Comparison of ENCODE assay signal across 25 cellular contexts in the genomic region with DNA sequence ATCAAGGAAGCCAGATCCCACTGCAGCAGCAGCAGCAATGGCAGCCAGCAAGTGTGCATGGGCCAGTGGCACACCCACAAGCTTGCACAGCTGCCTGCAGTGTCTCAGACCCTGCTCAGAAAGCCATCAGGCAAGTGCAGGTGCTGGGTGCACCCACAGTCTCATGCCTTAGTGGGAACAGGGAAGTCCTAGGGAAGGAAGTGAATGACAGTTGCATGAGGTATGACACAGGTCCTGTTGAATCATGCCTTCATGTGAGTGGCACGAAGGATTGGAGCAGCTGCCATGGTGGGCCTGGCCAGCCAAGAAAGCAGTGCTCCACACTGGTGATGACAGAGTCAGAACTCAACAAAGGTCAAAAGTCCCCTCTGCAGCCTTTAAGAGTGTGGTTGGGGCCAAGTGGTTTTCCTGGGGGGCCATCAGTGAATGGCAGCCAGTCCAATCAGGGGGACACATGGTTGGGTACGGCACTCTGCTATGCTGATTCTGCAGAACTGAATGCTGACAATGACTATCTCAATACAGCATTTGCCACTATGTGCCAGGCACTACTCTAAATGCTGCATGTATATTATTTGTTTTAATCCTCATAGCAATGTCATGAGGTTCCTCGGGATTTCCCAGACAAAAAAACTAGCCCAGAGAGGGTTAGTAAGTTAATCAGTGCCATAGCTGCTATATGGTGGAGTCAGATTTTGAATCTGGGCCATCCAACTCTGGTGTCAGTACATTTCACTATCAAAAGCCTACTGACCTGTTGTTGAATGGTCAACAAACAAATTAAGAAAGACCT.
DNase-seq lines count a peak whose midpoint lies in the region; TF ChIP-seq lines count a peak whose summit lies in the region.
"Had no signal": no experiment of that assay in that cellular context is flagged by ENCODE, and none has a peak within 500 bp of the region (broad histone marks: within the 10 kb centered on the region; RNA-seq: fewer than 3 reads in every experiment).

No MANE protein-coding gene starts in this region.

- H3K23ac ChIP-seq in H9 (ENCODE audit: insufficient read length, low read depth, low read length): no peak overlapping the region

- no peak overlapping the region for H3K9ac ChIP-seq in H9 (ENCODE audit: extremely low read depth, insufficient read length, low read length)

- H3K18ac ChIP-seq in H9 (ENCODE audit: insufficient read length, low read depth, low read length): no peak overlapping the region

- TF ChIP-seq CTCF in retinal pigment epithelial cell (conservative IDR thresholded peaks at IDR 0.05; ENCODE audit: low read depth, low read length): no peak
- no peak for TF ChIP-seq CTCF in H9 (conservative IDR thresholded peaks at IDR 0.05)

- H3K56ac ChIP-seq in H9 (ENCODE audit: insufficient read length, low read depth, low read length): no peak overlapping the region

- no peak overlapping the region for H2BK20ac ChIP-seq in H9 (ENCODE audit: low read depth, low read length, poor library complexity, severe bottlenecking)

- H4K8ac ChIP-seq in H9 (replicated peaks; ENCODE audit: insufficient read length, low read depth, low read length): no peak overlapping the region

- H3K27ac ChIP-seq in epithelial cell of prostate: peak overlapping the region; percentile 100
- no peak overlapping the region for H3K27ac ChIP-seq in H9 (ENCODE audit: insufficient read length, low read depth, low read length)
- H3K27ac ChIP-seq: pancreas, right lobe of liver, tibial artery had no signal

- H2BK120ac ChIP-seq in H9 (ENCODE audit: low read depth, low read length, poor library complexity, severe bottlenecking): no peak overlapping the region

- H3K9me3 Mint-ChIP-seq in H9: peaks cover 9 to 16% of the 10 kb centered on the region in 2 experiments
- H3K9me3 Mint-ChIP-seq: activated CD4-positive, alpha-beta memory T cell treated with anti-CD3 and anti-CD28 coated beads, Interleukin-2, amount 10 ng/mL, durations not matched to agents 7 days and 5 days; activated naive CD8-positive, alpha-beta T cell treated with anti-CD3 and anti-CD28 coated beads, Interleukin-2, amount 50 U/mL, for 24 hours; CD8-positive, alpha-beta memory T cell; immature natural killer cell; nephron; stimulated activated naive CD8-positive, alpha-beta T cell treated with anti-CD3 and anti-CD28 coated beads, Interleukin-15, amount 100 ng/mL, for 72 hours; T-cell had no signal

- no peak overlapping the region for H3K4me3 ChIP-seq in retinal pigment epithelial cell (ENCODE audit: low read length)
- H3K4me3 ChIP-seq: pancreas, right lobe of liver, tibial artery had no signal

- no peak overlapping the region for H3K4ac ChIP-seq in H9 (ENCODE audit: low read depth, low read length)

- no peaks in the 10 kb centered on the region for H3K79me2 ChIP-seq in H9 (ENCODE audit: insufficient read depth, low read length)

- H3T11ph ChIP-seq in H9 (ENCODE audit: low read length): no peak overlapping the region

- no peak overlapping the region for H2BK12ac ChIP-seq in H9 (ENCODE audit: insufficient read length, low read depth, low read length)

- H4K5ac ChIP-seq in H9 (ENCODE audit: insufficient read length, low read depth, low read length): no peak overlapping the region

- H3K4me1 Mint-ChIP-seq in H9: peaks cover 51 to 60% of the 10 kb centered on the region in 2 experiments
- H3K4me1 Mint-ChIP-seq: immature natural killer cell had no signal

- no peak overlapping the region for H2AFZ ChIP-seq in H9 (ENCODE audit: low read length)

- no CpG with 5 or more reads among the region's 3 CpGs for WGBS in H9 (ENCODE audit: extremely low coverage, insufficient read length, low lambda C conversion rate)

- no peak overlapping the region for H2BK5ac ChIP-seq in H9 (ENCODE audit: insufficient read length, low read length)

- H3K36me3 Mint-ChIP-seq in H9 (ENCODE audit: insufficient read depth in 1 of 3, low read depth in 3 of 3): peaks cover 7 to 17% (median 8%) of the 10 kb centered on the region in 3 experiments; a peak in 6 of 7 replicates
- H3K36me3 Mint-ChIP-seq: CD8-positive, alpha-beta memory T cell; immature natural killer cell; T-cell had no signal

- no peak overlapping the region for H4K91ac ChIP-seq in H9 (ENCODE audit: insufficient read length, low read depth, low read length)

- no peaks in the 10 kb centered on the region for H4K20me1 ChIP-seq in H9 (ENCODE audit: control insufficient read depth, insufficient read depth, insufficient read length)

- H2BK15ac ChIP-seq in H9 (ENCODE audit: low read depth, low read length): no peak overlapping the region

- no peaks in the 10 kb centered on the region for H3K23me2 ChIP-seq in H9 (ENCODE audit: insufficient read length, low read depth, low read length, poor library complexity, severe bottlenecking)

- DNase-seq in GDM1 (lab: John Stamatoyannopoulos, UW) (peak; percentile 17), MV-4-11 (lab: John Stamatoyannopoulos, UW) (peak; percentile 10), epithelial cell of prostate (ENCODE audit: low read depth, low spot score) (no peak), retinal pigment epithelial cell (ENCODE audit: low read depth) (peak; percentile 78), NCI-H1092 (lab: John Stamatoyannopoulos, UW) (no peak), H9 (no peak)
- DNase-seq in activated effector memory CD4-positive, alpha-beta T cell treated with Interleukin-2 at 50 U/mL for 16 hours: no peak
- DNase-seq: activated CD4-positive, alpha-beta memory T cell treated with anti-CD3 and anti-CD28 coated beads, Interleukin-2, amount 10 ng/mL, durations not matched to agents 7 days and 5 days; activated CD4-positive, CD25-positive, alpha-beta regulatory T cell treated with anti-CD3 and anti-CD28 coated beads, Interleukin-2, amount 50 U/mL, for 72 hours; activated naive CD8-positive, alpha-beta T cell treated with anti-CD3 and anti-CD28 coated beads, Interleukin-2, amount 50 U/mL, for 24 hours; CD8-positive, alpha-beta memory T cell; cerebellar nuclear complex; H7; immature natural killer cell; left ventricle myocardium superior; NCI-H1436 treated with DMSO at 0.1 percent for 48 hours; NCI-H2107; NCI-H446; OCI-M1; pancreas; right lobe of liver; stimulated activated naive CD8-positive, alpha-beta T cell treated with anti-CD3 and anti-CD28 coated beads, Interleukin-15, amount 100 ng/mL, for 72 hours; T-cell; tibial artery had no signal

- H2AK5ac ChIP-seq in H9 (ENCODE audit: insufficient read length, low read length): no peak overlapping the region

- H3K4me1 ChIP-seq in H9 (ENCODE audit: insufficient read depth, low read length): peaks cover 11% of the 10 kb centered on the region; the same call in 1 of the 2 replicates
- H3K4me1 ChIP-seq: pancreas had no signal

- H3K79me1 ChIP-seq in H9 (ENCODE audit: insufficient read depth, low read depth, low read length, poor library complexity, severe bottlenecking): no peaks in the 10 kb centered on the region

- no peaks in the 10 kb centered on the region for H3K9me3 ChIP-seq in H9 (ENCODE audit: control insufficient read depth, low read depth, low read length)
- H3K9me3 ChIP-seq: pancreas, right lobe of liver, tibial artery had no signal

- H3K4me2 ChIP-seq in H9 (ENCODE audit: insufficient read depth, insufficient read length, low read length): no peak overlapping the region

- H3K14ac ChIP-seq in H9 (ENCODE audit: insufficient read depth, low read length): no peak overlapping the region

- no peaks in the 10 kb centered on the region for H3K27me3 ChIP-seq in H9 (ENCODE audit: insufficient read depth, low read length)
- H3K27me3 ChIP-seq: pancreas, right lobe of liver, tibial artery had no signal

- H3K4me3 Mint-ChIP-seq in H9: no peak overlapping the region
- H3K4me3 Mint-ChIP-seq: activated CD4-positive, alpha-beta memory T cell treated with anti-CD3 and anti-CD28 coated beads, Interleukin-2, amount 10 ng/mL, durations not matched to agents 7 days and 5 days; activated naive CD8-positive, alpha-beta T cell treated with anti-CD3 and anti-CD28 coated beads, Interleukin-2, amount 50 U/mL, for 24 hours; CD8-positive, alpha-beta memory T cell; immature natural killer cell; nephron; stimulated activated naive CD8-positive, alpha-beta T cell treated with anti-CD3 and anti-CD28 coated beads, Interleukin-15, amount 100 ng/mL, for 72 hours; T-cell had no signal

- H3K27me3 Mint-ChIP-seq in H9 (ENCODE audit: low read depth): peaks cover 5% of the 10 kb centered on the region

- H3K27ac Mint-ChIP-seq in H9: no peak overlapping the region; a peak in 1 of 7 replicates
- H3K27ac Mint-ChIP-seq: activated CD4-positive, alpha-beta memory T cell treated with anti-CD3 and anti-CD28 coated beads, Interleukin-2, amount 10 ng/mL, durations not matched to agents 7 days and 5 days; activated naive CD8-positive, alpha-beta T cell treated with anti-CD3 and anti-CD28 coated beads, Interleukin-2, amount 50 U/mL, for 24 hours; CD8-positive, alpha-beta memory T cell; nephron; stimulated activated naive CD8-positive, alpha-beta T cell treated with anti-CD3 and anti-CD28 coated beads, Interleukin-15, amount 100 ng/mL, for 72 hours; T-cell had no signal

Comparison
In these comparisons a context has a peak if more than half of its experiments do, and no peak if none do; other contexts are left out.
1. DNase-seq: peak in GDM1 (single experiment), MV-4-11 (single experiment) and retinal pigment epithelial cell (single experiment); none in epithelial cell of prostate (single experiment), NCI-H1092 (single experiment), H9 (single experiment) and activated effector memory CD4-positive, alpha-beta T cell treated with Interleukin-2 at 50 U/mL for 16 hours (single experiment).